In the genomic region with DNA sequence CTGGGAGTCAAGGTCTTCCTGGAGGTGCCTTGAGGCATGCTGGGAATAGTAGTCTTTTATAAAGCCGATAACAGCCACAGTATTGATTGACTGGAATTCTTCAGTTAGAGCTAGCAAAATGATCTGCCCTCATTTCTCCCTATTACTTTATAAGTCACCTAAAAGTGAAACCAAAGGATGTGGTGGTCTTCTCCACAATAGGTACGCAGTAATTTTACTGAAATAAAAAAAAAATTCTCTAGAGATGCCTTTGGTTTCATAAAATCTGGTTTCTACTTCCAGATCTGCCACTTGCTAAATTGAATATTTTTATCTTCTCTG, we compare ENCODE assay signal across 8 cellular contexts. TPM values are rescaled to one million over a fixed set of nuclear protein-coding genes. Genes with fewer than 3 reads are reported as not detected.
DNase-seq lines count a peak whose midpoint lies in the region; ATAC-seq and TF ChIP-seq lines count a peak whose summit lies in the region.

No MANE protein-coding gene starts in this region.

- H3K27ac ChIP-seq in SU-DHL-6 (ENCODE audit: low read depth, low read length) (peak overlapping the region; percentile 88), fibroblast of lung (ENCODE audit: insufficient read depth, low read length) (peak overlapping the region; percentile 84), sigmoid colon (peak overlapping the region; percentile 91 to 96 (median 93))

- H3K4me2 ChIP-seq in SU-DHL-6 (ENCODE audit: low read depth, low read length, poor library complexity, severe bottlenecking) (peak overlapping the region; percentile 87), fibroblast of lung (ENCODE audit: extremely low read depth, insufficient read depth, low read length) (peak overlapping the region; percentile 61)

- intact Hi-C loops in sigmoid colon (cut with DNase I), result loop anchor here (2.0 to 5.0 kb wide), 3 partner anchors 49 to 214 kb away; a partner anchor contains a TSS

- no peak for ATAC-seq in HG03097 (IDR thresholded peaks at IDR 0.05; ENCODE audit: low FRiP score, unreplicated experiment)
- no peak for ATAC-seq in GM21526 (IDR thresholded peaks at IDR 0.05; ENCODE audit: low FRiP score, unreplicated experiment)

- H3K9me3 ChIP-seq in SU-DHL-6 (ENCODE audit: insufficient read depth, low read length) (no peaks in the 10 kb centered on the region), fibroblast of lung (ENCODE audit: control insufficient read depth, insufficient read depth, low read depth, low read length) (no peaks in the 10 kb centered on the region), sigmoid colon (peaks cover 0 to 7% (median 3%) of the 10 kb centered on the region in 4 donors)

- H3K79me2 ChIP-seq in SU-DHL-6 (ENCODE audit: insufficient read depth, low read length) (peaks cover 46% of the 10 kb centered on the region), fibroblast of lung (ENCODE audit: control insufficient read depth, insufficient read depth, low read length) (peaks cover 34% of the 10 kb centered on the region)

- DNase-seq in GM12864 (ENCODE audit: low read depth), result no peak
- no peak for DNase-seq in fibroblast of lung (ENCODE audit: low read depth in 2 of 2)
- DNase-seq in sigmoid colon, result no peak
- DNase-seq in KG1 (lab: John Stamatoyannopoulos, UW), result no peak
- no peak for DNase-seq in SKM-1 treated with dmso at 0.1 percent for 144 hours (lab: John Stamatoyannopoulos, UW; ENCODE audit: unreplicated experiment)

- H3K9ac ChIP-seq in SU-DHL-6 (ENCODE audit: low read length) (peak overlapping the region; percentile 84), fibroblast of lung (ENCODE audit: insufficient read depth, low read length) (peak overlapping the region; percentile 92)

- no peak for TF ChIP-seq EP300 in sigmoid colon (IDR thresholded peaks at IDR 0.05)

- no peaks in the 10 kb centered on the region for H3K4me1 ChIP-seq in fibroblast of lung (ENCODE audit: control insufficient read depth, extremely low read depth, insufficient read depth, low read length)
- H3K4me1 ChIP-seq in sigmoid colon, result peaks cover 0 to 18% (median 11%) of the 10 kb centered on the region in 4 donors

- peaks cover 17% of the 10 kb centered on the region for H3F3A ChIP-seq in SU-DHL-6 (ENCODE audit: insufficient read depth)

- no peaks in the 10 kb centered on the region for H3K9me2 ChIP-seq in SU-DHL-6 (replicated peaks; ENCODE audit: insufficient read depth, low read length)

- WGBS in sigmoid colon, 2 donors, result 7 to 20% methylated on average over 2 of the region's 2 CpGs

- H2AFZ ChIP-seq in SU-DHL-6 (ENCODE audit: low read depth, low read length, severe bottlenecking), result peak overlapping the region; percentile 98
- H2AFZ ChIP-seq in fibroblast of lung (ENCODE audit: low read length), result peak overlapping the region; percentile 35

- no peaks in the 10 kb centered on the region for H3K27me3 ChIP-seq in SU-DHL-6 (ENCODE audit: low read length)
- no peaks in the 10 kb centered on the region for H3K27me3 ChIP-seq in fibroblast of lung (ENCODE audit: control insufficient read depth, insufficient read depth, low read length)
- H3K27me3 ChIP-seq in sigmoid colon, result no peaks in the 10 kb centered on the region

- no peak for TF ChIP-seq POLR2A in sigmoid colon (IDR thresholded peaks at IDR 0.05)

- H4K20me1 ChIP-seq in SU-DHL-6 (ENCODE audit: low read depth, low read length) (no peaks in the 10 kb centered on the region), fibroblast of lung (ENCODE audit: control insufficient read depth, extremely low read depth, insufficient read depth, low read length) (no peaks in the 10 kb centered on the region)

- TF ChIP-seq CTCF in GM12864 (IDR thresholded peaks at IDR 0.05; ENCODE audit: low read depth, low read length, missing control alignments) (no peak), SU-DHL-6 (IDR thresholded peaks at IDR 0.05; ENCODE audit: insufficient read depth, low read length, poor library complexity, severe bottlenecking) (no peak), fibroblast of lung (conservative IDR thresholded peaks at IDR 0.05 in 1 of 2, IDR thresholded peaks at IDR 0.05 in 1 of 2; ENCODE audit: low read depth in 1 of 2, low read length in 2 of 2) (no peak), sigmoid colon (IDR thresholded peaks at IDR 0.05) (no peak)

- H3K4me3 ChIP-seq in GM12864 (ENCODE audit: low read depth, low read length), result peak overlapping the region; percentile 93; the same call in 1 of the 2 replicates
- peak overlapping the region; percentile 67 for H3K4me3 ChIP-seq in SU-DHL-6 (ENCODE audit: insufficient read depth, low read length, poor library complexity, severe bottlenecking)
- peak overlapping the region; percentile 71 to 100 (median 71) for H3K4me3 ChIP-seq in fibroblast of lung (replicated peaks in 1 of 4; ENCODE audit: control extremely low read depth in 1 of 4, insufficient read depth in 1 of 4, low read depth in 3 of 4, low read length in 4 of 4)
- peak overlapping the region in 3 of 4 donors; percentile 84 to 93 (median 91) for H3K4me3 ChIP-seq in sigmoid colon

- no peaks in the 10 kb centered on the region for H3K36me3 ChIP-seq in SU-DHL-6 (ENCODE audit: low read length)
- H3K36me3 ChIP-seq in fibroblast of lung (ENCODE audit: control insufficient read depth, insufficient read depth, low read length), result no peaks in the 10 kb centered on the region
- no peaks in the 10 kb centered on the region for H3K36me3 ChIP-seq in sigmoid colon

RNA-seq across cellular contexts. Expression of a gene that starts 0.5 kb away (rescaled TPM):
- total RNA-seq in fibroblast of lung (9.0 and 11.6 TPM in 2 replicates), sigmoid colon (10 to 100 TPM in 2 of 4 donors, 1 to 10 TPM in 2; 7.6 to 11.4 (median 10.2) TPM)
- polyA plus RNA-seq in fibroblast of lung (14.3 and 27.1 TPM in 2 replicates), sigmoid colon (10 to 100 TPM in 1 of 3 donors, 1 to 10 TPM in 2; 1.8 to 15.4 (median 3.0) TPM)
- polyA plus RNA-seq in fibroblast of lung (2012), result 6.0 and 14.1 TPM in 2 replicates
- 7.1 and 25.0 TPM in 2 replicates for polyA minus RNA-seq in fibroblast of lung (ENCODE audit: low replicate concordance)

RNA-seq across cellular contexts. Expression of a gene that starts 51.0 kb away (rescaled TPM):
- total RNA-seq in fibroblast of lung (31.3 and 39.8 TPM in 2 replicates), sigmoid colon (10 to 100 TPM; 13.3 to 23.3 (median 18.8) TPM)
- polyA plus RNA-seq in fibroblast of lung (31.4 and 34.7 TPM in 2 replicates), sigmoid colon (10 to 100 TPM; 24.5 to 28.0 (median 27.6) TPM)
- polyA plus RNA-seq in fibroblast of lung (2012), result 24.3 and 24.7 TPM in 2 replicates
- 23.9 and 25.1 TPM in 2 replicates for polyA minus RNA-seq in fibroblast of lung (ENCODE audit: low replicate concordance)

RNA-seq across cellular contexts. Expression of a gene that starts 55.4 kb away (rescaled TPM):
- total RNA-seq in fibroblast of lung (not detected in 2 replicates), sigmoid colon (not detected)
- polyA plus RNA-seq in fibroblast of lung (not detected in 2 replicates), sigmoid colon (not detected)
- not detected in 2 replicates for polyA plus RNA-seq in fibroblast of lung (2012)
- not detected in 2 replicates for polyA minus RNA-seq in fibroblast of lung (ENCODE audit: low replicate concordance)
